ENCODE assay signal across 14 cellular contexts in genomic region chr7:75989084-75989725, GRCh38. TPM values are rescaled to one million over a fixed set of nuclear protein-coding genes. Genes with fewer than 3 reads are reported as not detected.
DNase-seq lines count a peak whose midpoint lies in the region; ATAC-seq, FAIRE-seq and TF ChIP-seq lines count a peak whose summit lies in the region.
"Had no signal": no experiment of that assay in that cellular context is flagged by ENCODE, and none has a peak within 500 bp of the region (broad histone marks: within the 10 kb centered on the region; RNA-seq: fewer than 3 reads in every experiment).

No MANE protein-coding gene starts in this region.

- no peak overlapping the region for H2BK120ac ChIP-seq in H9 (ENCODE audit: low read depth, low read length, poor library complexity, severe bottlenecking)

- TF ChIP-seq CTCF in H9 (conservative IDR thresholded peaks at IDR 0.05) (no peak), coronary artery (IDR thresholded peaks at IDR 0.05) (no peak), lower lobe of right lung (IDR thresholded peaks at IDR 0.05) (no peak)

- WGBS in H9 (ENCODE audit: extremely low coverage, insufficient read length, low lambda C conversion rate) = no CpG with 5 or more reads among the region's 19 CpGs

- H3K4me3 Mint-ChIP-seq in H9 = peak overlapping the region in 1 of 2 experiments; percentile 16; a peak in 1 of 5 replicates
- H3K4me3 Mint-ChIP-seq in activated CD8-positive, alpha-beta T cell treated with anti-CD3 and anti-CD28 coated beads, Interleukin-2, amount 10 ng/mL, durations not matched to agents 7 days and 5 days = no peak overlapping the region
- H3K4me3 Mint-ChIP-seq: CD4-positive, alpha-beta T cell had no signal

- no peak overlapping the region for H2BK20ac ChIP-seq in H9 (ENCODE audit: low read depth, low read length, poor library complexity, severe bottlenecking)

- ATAC-seq in lower lobe of right lung (no peak), GM18870 (IDR thresholded peaks at IDR 0.05; ENCODE audit: unreplicated experiment) (no peak)
- ATAC-seq in activated CD8-positive, alpha-beta T cell treated with anti-CD3 and anti-CD28 coated beads, Interleukin-2, amount 10 ng/mL, durations not matched to agents 7 days and 5 days = no peak

- H3K23ac ChIP-seq in H9 (ENCODE audit: insufficient read length, low read depth, low read length) = no peak overlapping the region

- H3K27me3 Mint-ChIP-seq in H9 (ENCODE audit: low read depth) = no peaks in the 10 kb centered on the region; the same call in 1 of the 2 replicates
- no peaks in the 10 kb centered on the region for H3K27me3 Mint-ChIP-seq in activated CD8-positive, alpha-beta T cell treated with anti-CD3 and anti-CD28 coated beads, Interleukin-2, amount 10 ng/mL, durations not matched to agents 7 days and 5 days (ENCODE audit: low read depth)
- H3K27me3 Mint-ChIP-seq: CD4-positive, alpha-beta T cell had no signal

- no peak overlapping the region for H4K8ac ChIP-seq in H9 (replicated peaks; ENCODE audit: insufficient read length, low read depth, low read length)

- H3K4me3 ChIP-seq in coronary artery (peak overlapping the region; percentile 53), lower lobe of right lung (no peak overlapping the region), subcutaneous abdominal adipose tissue (ENCODE audit: low read depth in 1 of 5, low read length in 5 of 5) (no peak overlapping the region)

- peak overlapping the region; percentile 25 to 75 (median 65); a peak in 5 of 7 replicates for H3K27ac Mint-ChIP-seq in H9
- no peak overlapping the region for H3K27ac Mint-ChIP-seq in activated CD8-positive, alpha-beta T cell treated with anti-CD3 and anti-CD28 coated beads, Interleukin-2, amount 10 ng/mL, durations not matched to agents 7 days and 5 days
- H3K27ac Mint-ChIP-seq: CD4-positive, alpha-beta T cell had no signal

- H2AK5ac ChIP-seq in H9 (ENCODE audit: insufficient read length, low read length) = no peak overlapping the region

- peak overlapping the region; percentile 11 for H3K18ac ChIP-seq in H9 (ENCODE audit: insufficient read length, low read depth, low read length)

- FAIRE-seq in RCC 7860 (lab: Jason Lieb, UNC) = no peak
- FAIRE-seq: small intestine had no signal

- CTCF ChIA-PET in activated CD8-positive, alpha-beta T cell treated with anti-CD3 and anti-CD28 coated beads, Interleukin-2, amount 10 ng/mL, durations not matched to agents 7 days and 5 days (lab: Charles Lee) = interaction anchor here (3.7 kb wide), 1 partner anchor 31 kb away, joined by 13 read pairs; no protein-coding TSS in a partner anchor

- no peak overlapping the region for H3K4me2 ChIP-seq in H9 (ENCODE audit: insufficient read depth, insufficient read length, low read length)

- H4K91ac ChIP-seq in H9 (ENCODE audit: insufficient read length, low read depth, low read length) = no peak overlapping the region

- H3K56ac ChIP-seq in H9 (ENCODE audit: insufficient read length, low read depth, low read length) = no peak overlapping the region

- peaks cover 10 to 24% (median 18%) of the 10 kb centered on the region in 3 experiments for H3K36me3 Mint-ChIP-seq in H9 (ENCODE audit: insufficient read depth in 1 of 3, low read depth in 3 of 3)
- H3K36me3 Mint-ChIP-seq in activated CD8-positive, alpha-beta T cell treated with anti-CD3 and anti-CD28 coated beads, Interleukin-2, amount 10 ng/mL, durations not matched to agents 7 days and 5 days (ENCODE audit: low read depth) = peaks cover 3% of the 10 kb centered on the region

- H3K9ac ChIP-seq in H9 (ENCODE audit: extremely low read depth, insufficient read length, low read length) (no peak overlapping the region), subcutaneous abdominal adipose tissue (ENCODE audit: low read length in 5 of 5) (peak overlapping the region in 1 of 5 donors; percentile 56)

- DNase-seq in H9 = no peak
- no peak for DNase-seq in coronary artery (ENCODE audit: low spot score)
- peak; percentile 8 for DNase-seq in lower lobe of right lung
- no peak for DNase-seq in kidney glomerular epithelial cell (lab: John Stamatoyannopoulos, UW)
- no peak for DNase-seq in RCC 7860 (ENCODE audit: low spot score)
- DNase-seq in activated CD8-positive, alpha-beta T cell treated with anti-CD3 and anti-CD28 coated beads, Interleukin-2, amount 10 ng/mL, durations not matched to agents 7 days and 5 days = no peak
- DNase-seq: activated CD8-positive, alpha-beta memory T cell treated with anti-CD3 and anti-CD28 coated beads, Interleukin-2, amount 50 U/mL, for 4 hours; CD4-positive, alpha-beta T cell; GOT3; KG1; NCI-H2081; small intestine had no signal

- H3K4ac ChIP-seq in H9 (ENCODE audit: low read depth, low read length) = no peak overlapping the region

- no peaks in the 10 kb centered on the region for H3K79me1 ChIP-seq in H9 (ENCODE audit: insufficient read depth, low read depth, low read length, poor library complexity, severe bottlenecking)

- no peak overlapping the region for H2BK15ac ChIP-seq in H9 (ENCODE audit: low read depth, low read length)

- H3K27me3 ChIP-seq in H9 (ENCODE audit: insufficient read depth, low read length) (no peaks in the 10 kb centered on the region), lower lobe of right lung (ENCODE audit: low read depth) (no peaks in the 10 kb centered on the region), subcutaneous abdominal adipose tissue (ENCODE audit: control insufficient read depth in 5 of 5, insufficient read depth in 4 of 5, low read length in 5 of 5) (no peaks in the 10 kb centered on the region)

- no peaks in the 10 kb centered on the region for H3K79me2 ChIP-seq in H9 (ENCODE audit: insufficient read depth, low read length)

- H3K4me1 ChIP-seq in H9 (ENCODE audit: insufficient read depth, low read length) (peaks cover 8% of the 10 kb centered on the region; the same call in 1 of the 2 replicates), lower lobe of right lung (peaks cover 11% of the 10 kb centered on the region), subcutaneous abdominal adipose tissue (ENCODE audit: control insufficient read depth in 5 of 5, insufficient read depth in 5 of 5, low read length in 5 of 5) (peaks cover 2 to 45% (median 40%) of the 10 kb centered on the region in 5 donors)

- H3K4me1 Mint-ChIP-seq in H9 = peaks cover 22 to 44% of the 10 kb centered on the region in 2 experiments
- H3K4me1 Mint-ChIP-seq in activated CD8-positive, alpha-beta T cell treated with anti-CD3 and anti-CD28 coated beads, Interleukin-2, amount 10 ng/mL, durations not matched to agents 7 days and 5 days (ENCODE audit: low read depth) = peaks cover 5% of the 10 kb centered on the region

- H3K23me2 ChIP-seq in H9 (ENCODE audit: insufficient read length, low read depth, low read length, poor library complexity, severe bottlenecking) = peaks cover 10% of the 10 kb centered on the region

- no peak overlapping the region for H2AFZ ChIP-seq in H9 (ENCODE audit: low read length)

- no peak overlapping the region for H2BK12ac ChIP-seq in H9 (ENCODE audit: insufficient read length, low read depth, low read length)

- peaks cover 50% of the 10 kb centered on the region for H3K36me3 ChIP-seq in lower lobe of right lung
- peaks cover 0 to 44% (median 43%) of the 10 kb centered on the region in 5 donors for H3K36me3 ChIP-seq in subcutaneous abdominal adipose tissue (ENCODE audit: control insufficient read depth in 5 of 5, insufficient read depth in 5 of 5, low read length in 5 of 5)

- no peak overlapping the region for H4K5ac ChIP-seq in H9 (ENCODE audit: insufficient read length, low read depth, low read length)

- H3T11ph ChIP-seq in H9 (ENCODE audit: low read length) = no peak overlapping the region

- peak overlapping the region; percentile 8; the same call in 1 of the 2 replicates for H3K14ac ChIP-seq in H9 (ENCODE audit: insufficient read depth, low read length)

- peaks cover 2% of the 10 kb centered on the region for H4K20me1 ChIP-seq in H9 (ENCODE audit: control insufficient read depth, insufficient read depth, insufficient read length)

- H3K9me3 ChIP-seq in H9 (ENCODE audit: control insufficient read depth, low read depth, low read length) = no peaks in the 10 kb centered on the region
- H3K9me3 ChIP-seq in lower lobe of right lung = no peaks in the 10 kb centered on the region
- no peaks in the 10 kb centered on the region for H3K9me3 ChIP-seq in subcutaneous abdominal adipose tissue (ENCODE audit: control insufficient read depth in 5 of 5, low read length in 5 of 5)

- H3K27ac ChIP-seq in H9 (ENCODE audit: insufficient read length, low read depth, low read length) = no peak overlapping the region
- peak overlapping the region; percentile 77 to 83 for H3K27ac ChIP-seq in coronary artery
- H3K27ac ChIP-seq in lower lobe of right lung = no peak overlapping the region
- peak overlapping the region; percentile 28 for H3K27ac ChIP-seq in subcutaneous abdominal adipose tissue (ENCODE audit: low read depth, low read length)

- H2BK5ac ChIP-seq in H9 (ENCODE audit: insufficient read length, low read length) = no peak overlapping the region

- intact Hi-C loops in lower lobe of right lung (cut with DNase I) = no loop called here

- no peaks in the 10 kb centered on the region; a peak in 1 of 5 replicates for H3K9me3 Mint-ChIP-seq in H9
- no peaks in the 10 kb centered on the region for H3K9me3 Mint-ChIP-seq in activated CD8-positive, alpha-beta T cell treated with anti-CD3 and anti-CD28 coated beads, Interleukin-2, amount 10 ng/mL, durations not matched to agents 7 days and 5 days (ENCODE audit: insufficient read depth)
- H3K9me3 Mint-ChIP-seq: CD4-positive, alpha-beta T cell had no signal

- POLR2A ChIA-PET in activated CD8-positive, alpha-beta T cell treated with anti-CD3 and anti-CD28 coated beads, Interleukin-2, amount 10 ng/mL, durations not matched to agents 7 days and 5 days (lab: Charles Lee) = no interaction called here

RNA-seq across cellular contexts. Expression of gene TMEM120A, which starts 5.2 kb away (rescaled TPM):
- total RNA-seq in H9 (2021) (23.2 and 30.0 TPM in 2 replicates), lower lobe of right lung (42.7 TPM)
- total RNA-seq in activated CD8-positive, alpha-beta T cell treated with anti-CD3 and anti-CD28 coated beads, Interleukin-2, amount 10 ng/mL, durations not matched to agents 7 days and 5 days = 10 to 100 TPM; 15.9 to 17.6 TPM

RNA-seq across cellular contexts. Expression of gene STYXL1, which starts 58.6 kb away (rescaled TPM):
- 35.1 and 38.7 TPM in 2 replicates for total RNA-seq in H9 (2021)
- 25.6 TPM for total RNA-seq in lower lobe of right lung
- total RNA-seq in activated CD8-positive, alpha-beta T cell treated with anti-CD3 and anti-CD28 coated beads, Interleukin-2, amount 10 ng/mL, durations not matched to agents 7 days and 5 days = 10 to 100 TPM; 27.2 to 28.2 TPM

RNA-seq across cellular contexts. Expression of gene MDH2, which starts 58.7 kb away (rescaled TPM):
- total RNA-seq in H9 (2021) (257 and 260 TPM in 2 replicates), lower lobe of right lung (107 TPM)
- total RNA-seq in activated CD8-positive, alpha-beta T cell treated with anti-CD3 and anti-CD28 coated beads, Interleukin-2, amount 10 ng/mL, durations not matched to agents 7 days and 5 days = 100 to 1,000 TPM; 148 to 166 TPM

Comparison
In these comparisons a context has a peak if more than half of its experiments do, and no peak if none do; other contexts are left out.
1. H3K27ac ChIP-seq: peak in coronary artery (2 of 2) and subcutaneous abdominal adipose tissue (single experiment); none in H9 (single experiment) and lower lobe of right lung (single experiment).